ENCODE assay signal across 14 cellular contexts in genomic region chr7:95404316-95404715, GRCh38. TPM values are rescaled to one million over a fixed set of nuclear protein-coding genes. Genes with fewer than 3 reads are reported as not detected.
DNase-seq lines count a peak whose midpoint lies in the region; ATAC-seq and TF ChIP-seq lines count a peak whose summit lies in the region.
"Had no signal": no experiment of that assay in that cellular context is flagged by ENCODE, and none has a peak within 500 bp of the region (broad histone marks: within the 10 kb centered on the region; RNA-seq: fewer than 3 reads in every experiment).

No MANE protein-coding gene starts in this region.

- no peak for TF ChIP-seq POLR2A in tibial nerve (IDR thresholded peaks at IDR 0.05)

- H3K36me3 ChIP-seq in right atrium auricular region = peaks cover 19% of the 10 kb centered on the region
- peaks cover 0 to 20% (median 0%) of the 10 kb centered on the region in 3 donors for H3K36me3 ChIP-seq in tibial nerve
- H3K36me3 ChIP-seq in ascending aorta = peaks cover 0 to 17% of the 10 kb centered on the region in 2 donors

- peak; percentile 61 for ATAC-seq in Right ventricle myocardium superior (ENCODE audit: poor library complexity)
- ATAC-seq in GM21786 (IDR thresholded peaks at IDR 0.05; ENCODE audit: unreplicated experiment) = no peak
- ATAC-seq: activated CD8-positive, alpha-beta T cell treated with anti-CD3 and anti-CD28 coated beads for 36 hours; stimulated activated effector memory CD8-positive, alpha-beta T cell treated with anti-CD3 and anti-CD28 coated beads, Interleukin-12 subunit alpha, Interleukin-12 subunit beta, amount 100 ng/mL, for 72 hours had no signal

- TF ChIP-seq EP300 in tibial nerve (IDR thresholded peaks at IDR 0.05) = peak in 1 of 2 donors; percentile 8

- H3K9me3 ChIP-seq in right atrium auricular region (no peaks in the 10 kb centered on the region), tibial nerve (no peaks in the 10 kb centered on the region), ascending aorta (no peaks in the 10 kb centered on the region)

- TF ChIP-seq CTCF in right atrium auricular region (IDR thresholded peaks at IDR 0.05) = no peak
- TF ChIP-seq CTCF in tibial nerve (IDR thresholded peaks at IDR 0.05) = no peak
- TF ChIP-seq CTCF in ascending aorta (IDR thresholded peaks at IDR 0.05) = no peak

- WGBS in tibial nerve, 2 donors = 27 to 31% methylated on average over 4 of the region's 4 CpGs

- H3K4me3 ChIP-seq in right atrium auricular region (no peak overlapping the region), tibial nerve (no peak overlapping the region), ascending aorta (no peak overlapping the region)

- H3K27me3 ChIP-seq in right atrium auricular region (no peaks in the 10 kb centered on the region), tibial nerve (no peaks in the 10 kb centered on the region), ascending aorta (no peaks in the 10 kb centered on the region)

- peaks cover 0 to 6% of the 10 kb centered on the region in 2 donors for H3K4me1 ChIP-seq in right atrium auricular region
- peaks cover 0 to 19% (median 0%) of the 10 kb centered on the region in 4 donors for H3K4me1 ChIP-seq in tibial nerve
- H3K4me1 ChIP-seq in ascending aorta = no peaks in the 10 kb centered on the region

- intact Hi-C loops in Right ventricle myocardium superior (cut with DNase I) (no loop called here), ascending aorta (cut with DNase I) (no loop called here)

- H3K27ac ChIP-seq in right atrium auricular region (no peak overlapping the region), tibial nerve (peak overlapping the region in 3 of 4 donors; percentile 34 to 79 (median 70)), ascending aorta (no peak overlapping the region)

- DNase-seq in Right ventricle myocardium superior (peak; percentile 54), right atrium auricular region (ENCODE audit: low spot score) (no peak), astrocyte of the hippocampus (ENCODE audit: low read depth, low spot score) (peak; percentile 78), iPS-NIHi11 (ENCODE audit: low spot score) (peak; percentile 23), tibial nerve (ENCODE audit: low spot score in 2 of 2) (no peak), dermis blood vessel endothelial cell (no peak), ascending aorta (ENCODE audit: low spot score in 2 of 2) (no peak)
- DNase-seq: activated CD8-positive, alpha-beta T cell treated with anti-CD3 and anti-CD28 coated beads for 36 hours; activated effector memory CD4-positive, alpha-beta T cell treated with Interleukin-2 at 50 U/mL for 16 hours; NCI-H526; T-helper 2 cell had no signal

RNA-seq across cellular contexts. Expression of gene PON3, which starts 8.1 kb away (rescaled TPM):
- total RNA-seq in Right ventricle myocardium superior (0.56 TPM), right atrium auricular region (1 to 10 TPM in 1 of 2 donors, not detected in 1; 1.7 TPM), tibial nerve (1 to 10 TPM; 3.1 to 3.6 (median 3.2) TPM), dermis blood vessel endothelial cell (0.85 and 0.93 TPM in 2 replicates), ascending aorta (not detected)
- total RNA-seq: activated CD8-positive, alpha-beta T cell treated with anti-CD3 and anti-CD28 coated beads for 36 hours; RPMI7951 had no signal

RNA-seq across cellular contexts. Expression of gene PON2, which starts 30.5 kb away (rescaled TPM):
- total RNA-seq in Right ventricle myocardium superior = 38.9 TPM
- 10 to 100 TPM; 45.4 to 77.1 TPM for total RNA-seq in right atrium auricular region
- total RNA-seq in tibial nerve = 100 to 1,000 TPM in 3 of 4 donors, 10 to 100 TPM in 1; 93.5 to 183 (median 155) TPM
- total RNA-seq in dermis blood vessel endothelial cell = 203 and 207 TPM in 2 replicates
- 59.8 TPM for total RNA-seq in ascending aorta

Comparison
In these comparisons a context has a peak if more than half of its experiments do, and no peak if none do; other contexts are left out.
1. DNase-seq: peak in Right ventricle myocardium superior (single experiment), astrocyte of the hippocampus (single experiment) and iPS-NIHi11 (single experiment); none in right atrium auricular region (single experiment), tibial nerve (0 of 2), dermis blood vessel endothelial cell (single experiment) and ascending aorta (0 of 2).
2. H3K27ac ChIP-seq: peak in tibial nerve (3 of 4); none in right atrium auricular region (0 of 2) and ascending aorta (0 of 2).